In the genomic region with DNA sequence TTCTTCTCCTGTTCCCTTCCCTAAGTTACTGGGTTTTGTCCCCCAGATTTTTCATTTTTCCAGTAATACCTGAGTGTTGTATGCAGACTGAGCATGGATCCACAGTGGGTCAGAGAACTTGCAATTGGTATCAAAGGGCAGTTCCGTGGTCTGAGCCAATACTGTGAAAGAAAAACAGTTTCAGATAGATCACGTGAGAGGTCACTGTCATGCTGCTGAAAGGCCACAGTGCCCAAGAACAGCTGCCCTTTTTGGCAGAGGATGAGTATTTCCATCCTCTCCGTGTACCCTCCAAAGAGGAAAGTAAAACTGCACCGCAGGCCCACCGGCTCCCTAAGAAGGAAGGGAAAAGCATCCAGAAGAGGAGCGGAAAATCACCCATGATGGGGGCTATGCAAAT, we compare ENCODE assay signal across 23 cellular contexts.
"Had no signal": no experiment of that assay in that cellular context is flagged by ENCODE, and none has a peak within 500 bp of the region (broad histone marks: within the 10 kb centered on the region; RNA-seq: fewer than 3 reads in every experiment).

No MANE protein-coding gene starts in this region.

- H3K4me3 ChIP-seq: ascending aorta, body of pancreas, PC-9 had no signal

- H3K27me3 ChIP-seq: ascending aorta, body of pancreas had no signal

- H3K4me1 ChIP-seq: ascending aorta had no signal

- FAIRE-seq: bronchial epithelial cell had no signal

- DNase-seq: activated CD4-positive, alpha-beta T cell treated with anti-CD3 and anti-CD28 coated beads for 4 hours; activated CD8-positive, alpha-beta memory T cell treated with anti-CD3 and anti-CD28 coated beads, Interleukin-2, amount 50 U/mL, for 4 hours; activated CD8-positive, alpha-beta T cell treated with anti-CD3 and anti-CD28 coated beads for 36 hours; activated effector memory CD4-positive, alpha-beta T cell treated with Interleukin-2 at 50 U/mL for 16 hours; activated naive CD4-positive, alpha-beta T cell; activated naive CD8-positive, alpha-beta T cell treated with anti-CD3 and anti-CD28 coated beads, Interleukin-2, amount 50 U/mL, for 24 hours; activated T-cell treated with anti-CD3 and anti-CD28 coated beads, Interleukin-2, amount 50 U/mL, for 1 hour; amniotic stem cell; body of pancreas; KG1; NCI-H1048; NCI-H146; NCI-H2029; NCI-H2107; NCI-H345; NCI-H510A; NCI-H69; PC-9; SHP77 treated with DMSO at 0.1 percent for 48 hours had no signal

- ATAC-seq: activated CD4-positive, CD25-positive, alpha-beta regulatory T cell treated with anti-CD3 and anti-CD28 coated beads, Interleukin-2, amount 50 U/mL, for 24 hours; activated CD8-positive, alpha-beta T cell treated with anti-CD3 and anti-CD28 coated beads for 36 hours; activated naive CD4-positive, alpha-beta T cell treated with anti-CD3 and anti-CD28 coated beads, Interleukin-2, amount 50 U/mL, for 72 hours; activated naive CD8-positive, alpha-beta T cell treated with anti-CD3 and anti-CD28 coated beads, Interleukin-2, amount 50 U/mL, for 24 hours; body of pancreas had no signal

- H3K4me2 ChIP-seq: PC-9 had no signal

- H3K27ac ChIP-seq: ascending aorta, body of pancreas, PC-9 had no signal

- H3K36me3 ChIP-seq: ascending aorta had no signal

- H3K9me3 ChIP-seq: ascending aorta, body of pancreas had no signal

- H2AFZ ChIP-seq: PC-9 had no signal
